In genomic region chr11:127506647-127507046, GRCh38 we compare ENCODE assay signal across 22 cellular contexts.
"Had no signal": no experiment of that assay in that cellular context is flagged by ENCODE, and none has a peak within 500 bp of the region (broad histone marks: within the 10 kb centered on the region; RNA-seq: fewer than 3 reads in every experiment).

No MANE protein-coding gene starts in this region.

- H3K4me1 ChIP-seq: adrenal gland, Peyer's patch, SJSA1 had no signal

- H3K4me3 ChIP-seq: adrenal gland, Peyer's patch, SJSA1 had no signal

- H3K36me3 ChIP-seq: adrenal gland, Peyer's patch, SJSA1 had no signal

- H3K27ac ChIP-seq: adrenal gland, Peyer's patch, SJSA1 had no signal

- ATAC-seq: activated CD8-positive, alpha-beta T cell treated with anti-CD3 and anti-CD28 coated beads, Interleukin-2, amount 10 ng/mL, durations not matched to agents 7 days and 5 days; SK-N-SH treated with all-trans-retinoic acid at 6 μM for 48 hours had no signal

- H3K27me3 ChIP-seq: adrenal gland, Peyer's patch, SJSA1 had no signal

- DNase-seq: activated CD4-positive, alpha-beta T cell treated with anti-CD3 and anti-CD28 coated beads for 48 hours; activated CD4-positive, alpha-beta T cell treated with anti-CD3 and anti-CD28 coated beads, Interleukin-2, amount 50 U/mL, for 4 hours; activated CD4-positive, CD25-positive, alpha-beta regulatory T cell treated with anti-CD3 and anti-CD28 coated beads, Interleukin-2, amount 50 U/mL, for 72 hours; activated CD8-positive, alpha-beta memory T cell treated with anti-CD3 and anti-CD28 coated beads, Interleukin-2, amount 50 U/mL, for 48 hours; activated CD8-positive, alpha-beta T cell treated with anti-CD3 and anti-CD28 coated beads, Interleukin-2, amount 10 ng/mL, durations not matched to agents 7 days and 5 days; activated naive CD4-positive, alpha-beta T cell treated with anti-CD3 and anti-CD28 coated beads, Interleukin-2, amount 50 U/mL, for 16 hours; activated naive CD8-positive, alpha-beta T cell treated with anti-CD3 and anti-CD28 coated beads, Interleukin-2, amount 10 ng/mL, durations not matched to agents 7 days and 5 days; activated T-cell treated with anti-CD3 and anti-CD28 coated beads, Interleukin-2, amount 50 U/mL, for 1 hour; adrenal gland; anterior cingulate cortex; cerebellar nuclear complex; Kasumi-1; NCI-H1092; NCI-H1417; NCI-H1930; NCI-H2107; NCI-H446; NCI-H524 treated with DMSO at 0.1 percent for 48 hours; Peyer's patch; SHP77 had no signal
